Comparison of ENCODE assay signal across 8 cellular contexts in genomic region chr2:11155326-11156059, GRCh38. TPM values are rescaled to one million over a fixed set of nuclear protein-coding genes. Genes with fewer than 3 reads are reported as not detected.
DNase-seq lines count a peak whose midpoint lies in the region; ATAC-seq and TF ChIP-seq lines count a peak whose summit lies in the region.

Gene SLC66A3, plus strand, starts transcription at chr2:11155467. Its CDS starts 80 bp downstream, at chr2:11155547.

- H3K36me3 Mint-ChIP-seq in activated naive CD8-positive, alpha-beta T cell treated with anti-CD3 and anti-CD28 coated beads for 36 hours = no peaks in the 10 kb centered on the region

- H3K27ac ChIP-seq in DOHH2 (ENCODE audit: low read depth, low read length) = peak within 1 kb of the TSS; percentile 28; the same call in 1 of the 2 replicates
- peak within 1 kb of the TSS; percentile 75 for H3K27ac ChIP-seq in HL-60 (replicated peaks)
- peak within 1 kb of the TSS; percentile 95 for H3K27ac ChIP-seq in right cardiac atrium (ENCODE audit: low read length)

- peak within 1 kb of the TSS; percentile 87 for H3K27ac Mint-ChIP-seq in activated naive CD8-positive, alpha-beta T cell treated with anti-CD3 and anti-CD28 coated beads for 36 hours

- peaks cover 11% of the 10 kb centered on the region for H3K4me1 Mint-ChIP-seq in activated naive CD8-positive, alpha-beta T cell treated with anti-CD3 and anti-CD28 coated beads for 36 hours

- no peaks in the 10 kb centered on the region for H3K27me3 Mint-ChIP-seq in activated naive CD8-positive, alpha-beta T cell treated with anti-CD3 and anti-CD28 coated beads for 36 hours

- ATAC-seq in GM21367 (IDR thresholded peaks at IDR 0.05; ENCODE audit: unreplicated experiment) (peak; percentile 83), right cardiac atrium (peak; percentile 89 to 94), sciatic nerve (peak; percentile 85)

- no peaks in the 10 kb centered on the region for H3K9me3 ChIP-seq in DOHH2 (ENCODE audit: control insufficient read depth, insufficient read depth, low read length)
- no peaks in the 10 kb centered on the region for H3K9me3 ChIP-seq in right cardiac atrium (ENCODE audit: control insufficient read depth, low read length)

- no peaks in the 10 kb centered on the region for H3K9me3 Mint-ChIP-seq in activated naive CD8-positive, alpha-beta T cell treated with anti-CD3 and anti-CD28 coated beads for 36 hours

- no peak for TF ChIP-seq CTCF in DOHH2 (IDR thresholded peaks at IDR 0.05; ENCODE audit: low read depth, low read length, poor library complexity, severe bottlenecking)
- no peak for TF ChIP-seq CTCF in HL-60 (IDR thresholded peaks at IDR 0.05; ENCODE audit: insufficient read depth, low read length)

- H3K9me2 ChIP-seq in DOHH2 (replicated peaks; ENCODE audit: control insufficient read depth, low read length) = no peaks in the 10 kb centered on the region

- no peaks in the 10 kb centered on the region for H3F3A ChIP-seq in DOHH2 (ENCODE audit: control insufficient read depth, insufficient read depth)

- intact Hi-C loops in right cardiac atrium (cut with DNase I) (loop anchor here in 1 of 4 donors (10.0 kb wide), 1 partner anchor 429 kb away; no protein-coding TSS in a partner anchor), sciatic nerve (cut with DNase I) (no loop called here)

- 3% methylated on average over 77 of the region's 79 CpGs for WGBS in right cardiac atrium

- H3K4me3 Mint-ChIP-seq in activated naive CD8-positive, alpha-beta T cell treated with anti-CD3 and anti-CD28 coated beads for 36 hours = peak within 1 kb of the TSS; percentile 81

- H3K4me1 ChIP-seq in DOHH2 (ENCODE audit: control insufficient read depth, low read length) (peaks cover 15% of the 10 kb centered on the region), right cardiac atrium (ENCODE audit: control insufficient read depth, insufficient read depth, low read length) (no peaks in the 10 kb centered on the region)

- H3K79me2 ChIP-seq in DOHH2 (ENCODE audit: control insufficient read depth, low read length) = no peaks in the 10 kb centered on the region

- H3K27me3 ChIP-seq in DOHH2 (ENCODE audit: control insufficient read depth, low read length) (peaks cover 2% of the 10 kb centered on the region; the same call in 1 of the 2 replicates), HL-60 (ENCODE audit: insufficient read depth, poor library complexity, severe bottlenecking) (no peaks in the 10 kb centered on the region), right cardiac atrium (ENCODE audit: control insufficient read depth, insufficient read depth) (no peaks in the 10 kb centered on the region)

- DNase-seq in HL-60 (ENCODE audit: low read depth in 1 of 2, low spot score in 1 of 2) = peak; percentile 75 to 76
- DNase-seq in NCI-H82 treated with DMSO at 0.1 percent for 48 hours (lab: John Stamatoyannopoulos, UW; ENCODE audit: unreplicated experiment) = peak; percentile 73
- DNase-seq in activated naive CD8-positive, alpha-beta T cell treated with anti-CD3 and anti-CD28 coated beads for 36 hours = no peak
- no peak for DNase-seq in right cardiac atrium
- DNase-seq in sciatic nerve (ENCODE audit: low spot score) = no peak
- DNase-seq in medulla oblongata (ENCODE audit: extremely low spot score) = no peak

- no peaks in the 10 kb centered on the region for H4K20me1 ChIP-seq in DOHH2 (ENCODE audit: control insufficient read depth, insufficient read depth, low read depth, low read length)

- no peaks in the 10 kb centered on the region for H3K36me3 ChIP-seq in DOHH2 (ENCODE audit: control insufficient read depth, low read length)

- H3K4me2 ChIP-seq in DOHH2 (ENCODE audit: low read length) = peak within 1 kb of the TSS; percentile 100

- H3K4me3 ChIP-seq in DOHH2 (ENCODE audit: low read length) (peak within 1 kb of the TSS; percentile 87), HL-60 (replicated peaks; ENCODE audit: insufficient read depth, low read length) (peak within 1 kb of the TSS; percentile 72), right cardiac atrium (ENCODE audit: low read length) (peak within 1 kb of the TSS; percentile 76)

RNA-seq across cellular contexts. Expression of gene SLC66A3, which starts in this region (rescaled TPM):
- 1 to 10 TPM; 5.6 to 6.8 TPM for total RNA-seq in activated naive CD8-positive, alpha-beta T cell treated with anti-CD3 and anti-CD28 coated beads for 36 hours
- total RNA-seq in right cardiac atrium (10 to 100 TPM; 10.2 to 14.6 (median 12.6) TPM), sciatic nerve (47.7 TPM)
- 12.2 TPM for polyA plus RNA-seq in right cardiac atrium

Comparison
In these comparisons a context has a peak if more than half of its experiments do, and no peak if none do; other contexts are left out.
1. H3K27ac ChIP-seq: peak in every context shown above with its lines; median percentile 95 in right cardiac atrium; 75 in HL-60; 28 in DOHH2.
2. DNase-seq: peak in HL-60 (2 of 2) and NCI-H82 treated with DMSO at 0.1 percent for 48 hours (single experiment); none in activated naive CD8-positive, alpha-beta T cell treated with anti-CD3 and anti-CD28 coated beads for 36 hours (single experiment), right cardiac atrium (0 of 3), sciatic nerve (single experiment) and medulla oblongata (single experiment).
3. Peak in every context shown above with its lines, with median percentiles within 50 percentile points of each other: H3K4me3 ChIP-seq and ATAC-seq.